ENCODE assay signal across 13 cellular contexts in the genomic region with DNA sequence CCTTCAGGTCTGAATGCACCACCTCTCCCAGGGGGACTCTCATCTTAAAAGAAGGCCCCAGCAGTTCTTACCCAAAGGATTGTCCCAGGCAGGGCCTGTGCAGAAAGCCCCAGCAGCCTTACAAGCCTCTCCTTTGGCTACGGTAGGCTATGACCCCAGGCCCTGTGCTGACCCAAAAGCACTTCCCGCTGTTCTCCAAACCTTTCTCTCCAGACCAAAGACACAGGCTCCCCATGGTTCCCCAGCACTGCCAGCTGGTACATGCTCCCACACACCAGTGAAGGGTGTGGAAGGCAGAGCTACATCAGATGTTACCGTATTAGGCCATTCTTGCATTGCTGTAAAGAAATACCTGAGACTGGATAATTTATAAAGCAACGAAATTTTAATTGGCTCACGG. TPM values are rescaled to one million over a fixed set of nuclear protein-coding genes. Genes with fewer than 3 reads are reported as not detected.
DNase-seq lines count a peak whose midpoint lies in the region; ATAC-seq and TF ChIP-seq lines count a peak whose summit lies in the region.
"Had no signal": no experiment of that assay in that cellular context is flagged by ENCODE, and none has a peak within 500 bp of the region (broad histone marks: within the 10 kb centered on the region; RNA-seq: fewer than 3 reads in every experiment).

No MANE protein-coding gene starts in this region.

- H2AK5ac ChIP-seq in mesendoderm (ENCODE audit: low read length): no peak overlapping the region

- H3K4me3 ChIP-seq in left ventricle myocardium inferior (no peak overlapping the region), mesendoderm (ENCODE audit: low read length) (no peak overlapping the region)
- H3K4me3 ChIP-seq: esophagus squamous epithelium, ovary had no signal

- peaks cover 5% of the 10 kb centered on the region for H3K9me3 Mint-ChIP-seq in activated T-helper 17 cell treated with anti-CD3 and anti-CD28 coated beads, Interleukin-2, amount 50 U/mL, for 72 hours
- H3K9me3 Mint-ChIP-seq in naive B cell: peaks cover 0 to 8% (median 3%) of the 10 kb centered on the region in 7 donors

- peaks cover 12% of the 10 kb centered on the region for H3K9me3 ChIP-seq in left ventricle myocardium inferior (replicated peaks)
- H3K9me3 ChIP-seq: esophagus squamous epithelium, ovary had no signal

- no peak overlapping the region for H3K9ac ChIP-seq in mesendoderm (ENCODE audit: low read length)

- peak overlapping the region; percentile 55 for H3K27ac ChIP-seq in left ventricle myocardium inferior (replicated peaks)
- no peak overlapping the region for H3K27ac ChIP-seq in mesendoderm (ENCODE audit: low read depth, low read length)

- peaks cover 48% of the 10 kb centered on the region for H3K36me3 Mint-ChIP-seq in activated T-helper 17 cell treated with anti-CD3 and anti-CD28 coated beads, Interleukin-2, amount 50 U/mL, for 72 hours (ENCODE audit: low read depth)
- H3K36me3 Mint-ChIP-seq in naive B cell: peaks cover 0 to 10% of the 10 kb centered on the region in 2 donors

- no peak overlapping the region for H4K5ac ChIP-seq in mesendoderm (ENCODE audit: low read length)

- no peak overlapping the region for H2BK15ac ChIP-seq in mesendoderm (replicated peaks; ENCODE audit: low read depth)

- H3K4me2 ChIP-seq in mesendoderm (ENCODE audit: low read length): no peak overlapping the region

- H3K27ac Mint-ChIP-seq in activated T-helper 17 cell treated with anti-CD3 and anti-CD28 coated beads, Interleukin-2, amount 50 U/mL, for 72 hours: peak overlapping the region; percentile 97
- peak overlapping the region; percentile 26 to 98 (median 86) for H3K27ac Mint-ChIP-seq in naive B cell

- no peak for ATAC-seq in left cardiac atrium
- no peak for ATAC-seq in activated T-helper 17 cell treated with anti-CD3 and anti-CD28 coated beads, Interleukin-2, amount 50 U/mL, for 72 hours (replicated peaks)
- ATAC-seq in naive B cell (ENCODE audit: low read depth in 2 of 2): no peak
- no peak for ATAC-seq in GM21423 (IDR thresholded peaks at IDR 0.05; ENCODE audit: unreplicated experiment)
- ATAC-seq in HG03342 (IDR thresholded peaks at IDR 0.05; ENCODE audit: unreplicated experiment): no peak

- H3K79me2 ChIP-seq in mesendoderm (ENCODE audit: control insufficient read depth, insufficient read depth, low read length): no peaks in the 10 kb centered on the region

- H3K4me1 Mint-ChIP-seq in activated T-helper 17 cell treated with anti-CD3 and anti-CD28 coated beads, Interleukin-2, amount 50 U/mL, for 72 hours: peaks cover 42% of the 10 kb centered on the region
- H3K4me1 Mint-ChIP-seq in naive B cell: peaks cover 55 to 96% (median 84%) of the 10 kb centered on the region in 3 donors

- H2BK120ac ChIP-seq in mesendoderm (ENCODE audit: low read depth, low read length): no peak overlapping the region

- H4K8ac ChIP-seq in mesendoderm (ENCODE audit: low read depth, low read length): no peak overlapping the region

- no peaks in the 10 kb centered on the region for H3K27me3 Mint-ChIP-seq in activated T-helper 17 cell treated with anti-CD3 and anti-CD28 coated beads, Interleukin-2, amount 50 U/mL, for 72 hours
- no peaks in the 10 kb centered on the region for H3K27me3 Mint-ChIP-seq in naive B cell

- H3K27me3 ChIP-seq in left ventricle myocardium inferior (ENCODE audit: low read depth) (no peaks in the 10 kb centered on the region), mesendoderm (ENCODE audit: insufficient read depth, low read length, poor library complexity) (no peaks in the 10 kb centered on the region)
- H3K27me3 ChIP-seq: BE2C, esophagus squamous epithelium, ovary had no signal

- DNase-seq in left ventricle myocardium inferior (no peak), left cardiac atrium (no peak), naive B cell (no peak), mesendoderm (no peak), GOT3 (lab: John Stamatoyannopoulos, UW) (no peak)
- DNase-seq: BE2C, esophagus squamous epithelium, hippocampal formation, NCI-H1092 had no signal

- H3K79me1 ChIP-seq in mesendoderm (ENCODE audit: low read length): no peaks in the 10 kb centered on the region

- peaks cover 39% of the 10 kb centered on the region for H3K4me1 ChIP-seq in left ventricle myocardium inferior
- H3K4me1 ChIP-seq in mesendoderm (ENCODE audit: control insufficient read depth, low read depth, low read length): no peaks in the 10 kb centered on the region
- H3K4me1 ChIP-seq: BE2C had no signal

- peak overlapping the region; percentile 84 for H3K4me3 Mint-ChIP-seq in activated T-helper 17 cell treated with anti-CD3 and anti-CD28 coated beads, Interleukin-2, amount 50 U/mL, for 72 hours
- peak overlapping the region in 7 of 8 donors; percentile 53 to 86 (median 75) for H3K4me3 Mint-ChIP-seq in naive B cell

- no peak overlapping the region for H2BK5ac ChIP-seq in mesendoderm (ENCODE audit: low read length)

- no peak overlapping the region for H3K4ac ChIP-seq in mesendoderm (ENCODE audit: low read depth, low read length)

- H3K36me3 ChIP-seq in left ventricle myocardium inferior (no peaks in the 10 kb centered on the region), mesendoderm (ENCODE audit: control insufficient read depth, insufficient read depth, low read length) (no peaks in the 10 kb centered on the region)
- H3K36me3 ChIP-seq: BE2C, esophagus squamous epithelium, ovary had no signal

- no CpG with 5 or more reads among the region's 5 CpGs for WGBS in mesendoderm (ENCODE audit: extremely low coverage, insufficient coverage, low lambda C conversion rate)

- H3K56ac ChIP-seq in mesendoderm (ENCODE audit: low read length): no peak overlapping the region

- no peak overlapping the region for H3K18ac ChIP-seq in mesendoderm (ENCODE audit: low read length)

- no peak for TF ChIP-seq CTCF in left ventricle myocardium inferior (IDR thresholded peaks at IDR 0.05; ENCODE audit: borderline replicate concordance)

- intact Hi-C loops in left ventricle myocardium inferior (cut with micrococcal nuclease) (no loop called here), left cardiac atrium (cut with DNase I) (no loop called here)

- no peak overlapping the region for H3K23ac ChIP-seq in mesendoderm (ENCODE audit: low read length)

RNA-seq across cellular contexts. Expression of a gene that starts 35.4 kb away (rescaled TPM):
- total RNA-seq in left ventricle myocardium inferior: 200 TPM
- total RNA-seq in left cardiac atrium: 10 to 100 TPM; 14.6 to 19.1 TPM
- 100 to 1,000 TPM in 1 of 2 donors, 10 to 100 TPM in 1; 38.9 to 154 TPM for total RNA-seq in activated T-helper 17 cell treated with anti-CD3 and anti-CD28 coated beads, Interleukin-2, amount 50 U/mL, for 72 hours
- polyA plus RNA-seq in naive B cell (ENCODE audit: low read depth in 6 of 6): 100 to 1,000 TPM; 191 to 297 (median 221) TPM
- 34.2 TPM for polyA plus RNA-seq in mesendoderm (2013, experiment 1 of 2)
- 31.9 TPM for polyA plus RNA-seq in mesendoderm (2013, experiment 2 of 2)
